Comparison of ENCODE assay signal across 13 cellular contexts in genomic region chr3:23094890-23095462, GRCh38.
DNase-seq lines count a peak whose midpoint lies in the region; ATAC-seq and TF ChIP-seq lines count a peak whose summit lies in the region.
"Had no signal": no experiment of that assay in that cellular context is flagged by ENCODE, and none has a peak within 500 bp of the region (broad histone marks: within the 10 kb centered on the region; RNA-seq: fewer than 3 reads in every experiment).

No MANE protein-coding gene starts in this region.

- peaks cover 37% of the 10 kb centered on the region for H3K9me3 Mint-ChIP-seq in WTC11

- H3K4me3 ChIP-seq in stomach = no peak overlapping the region
- H3K4me3 ChIP-seq: ascending aorta, thoracic aorta had no signal

- CTCF ChIA-PET in WTC11 (lab: Charles Lee) = no interaction called here

- H3K27me3 Mint-ChIP-seq in WTC11 (ENCODE audit: low read depth) = peaks cover 5% of the 10 kb centered on the region; the same call in 1 of the 2 replicates

- H3K4me1 Mint-ChIP-seq in WTC11 = peaks cover 14% of the 10 kb centered on the region

- intact Hi-C loops in stomach (cut with DNase I; ENCODE audit: low total_unique reads) = no loop called here

- H3K4me1 ChIP-seq in stomach = no peaks in the 10 kb centered on the region
- H3K4me1 ChIP-seq: ascending aorta had no signal

- no peaks in the 10 kb centered on the region for H3K27me3 ChIP-seq in stomach
- H3K27me3 ChIP-seq: ascending aorta had no signal

- no peaks in the 10 kb centered on the region for H3K9me3 ChIP-seq in stomach
- H3K9me3 ChIP-seq: ascending aorta, thoracic aorta had no signal

- no peaks in the 10 kb centered on the region for H3K36me3 ChIP-seq in stomach
- H3K36me3 ChIP-seq: ascending aorta, thoracic aorta had no signal

- POLR2A ChIA-PET in WTC11 (lab: Charles Lee) = no interaction called here

- DNase-seq in COLO668 (lab: John Stamatoyannopoulos, UW; ENCODE audit: unreplicated experiment) (peak; percentile 41), HT1080 (ENCODE audit: low read depth) (peak; percentile 79), iris pigment epithelial cell (ENCODE audit: low read depth) (peak; percentile 66), WTC11 (ENCODE audit: low spot score) (no peak), stomach (no peak)
- DNase-seq: stimulated activated CD4-positive, alpha-beta T cell treated with anti-CD3 and anti-CD28 coated beads, Interleukin-1b, Interleukin-23, amount 100 ng/mL, for 48 hours had no signal

- TF ChIP-seq CTCF in WTC11 (IDR thresholded peaks at IDR 0.05) (no peak), stomach (IDR thresholded peaks at IDR 0.05) (no peak)

- no peak overlapping the region for H3K27ac Mint-ChIP-seq in WTC11
- H3K27ac Mint-ChIP-seq: nephron had no signal

- no peak overlapping the region for H3K4me3 Mint-ChIP-seq in WTC11
- H3K4me3 Mint-ChIP-seq: nephron had no signal

- no peak for ATAC-seq in SK-N-SH treated with all-trans-retinoic acid at 6 μM for 48 hours
- ATAC-seq in HG02970 (IDR thresholded peaks at IDR 0.05; ENCODE audit: low FRiP score, unreplicated experiment) = no peak
- ATAC-seq in WTC11 = no peak; the same call in 1 of the 2 replicates
- ATAC-seq in GM21390 (IDR thresholded peaks at IDR 0.05; ENCODE audit: unreplicated experiment) = no peak

- TF ChIP-seq POLR2A in stomach (IDR thresholded peaks at IDR 0.05) = no peak

- H3K36me3 Mint-ChIP-seq in WTC11 = peaks cover 27% of the 10 kb centered on the region

- 85 to 89% (median 86%) methylated on average over 4 of the region's 4 CpGs for WGBS in stomach, 5 donors

- TF ChIP-seq EP300 in stomach (IDR thresholded peaks at IDR 0.05) = no peak

- H3K27ac ChIP-seq in stomach = no peak overlapping the region
- H3K27ac ChIP-seq: ascending aorta, C4-2B, thoracic aorta had no signal

TF ChIP-seq in SK-N-SH treated with all-trans-retinoic acid at 6 μM for 48 hours, 23 proteins besides CTCF, POLR2A, EP300 and RAD21:
- TF ChIP-seq ZNF565 (CRISPR knock-in tag; conservative IDR thresholded peaks at IDR 0.05; ENCODE audit: low read depth) = no peak
- TF ChIP-seq ISL1 (CRISPR knock-in tag; IDR thresholded peaks at IDR 0.05) = peak; percentile 42; the same call in 1 of the 2 replicates
- TF ChIP-seq RARB (CRISPR knock-in tag; IDR thresholded peaks at IDR 0.05) = no peak

TF ChIP-seq in WTC11, 78 proteins besides CTCF, POLR2A, EP300 and RAD21:
- TF ChIP-seq OVOL2 (CRISPR knock-in tag; IDR thresholded peaks at IDR 0.05; ENCODE audit: borderline replicate concordance) (no peak), TCF7 (CRISPR knock-in tag; IDR thresholded peaks at IDR 0.05; ENCODE audit: low read depth) (no peak), MYBL2 (CRISPR knock-in tag; IDR thresholded peaks at IDR 0.05) (no peak), ZNF416 (CRISPR knock-in tag; IDR thresholded peaks at IDR 0.05) (no peak), ATF3 (CRISPR knock-in tag; conservative IDR thresholded peaks at IDR 0.05) (no peak), ZNF263 (CRISPR knock-in tag; IDR thresholded peaks at IDR 0.05; ENCODE audit: low read depth) (no peak), ESRRA (CRISPR knock-in tag; IDR thresholded peaks at IDR 0.05; ENCODE audit: borderline replicate concordance) (no peak), ZNF232 (CRISPR knock-in tag; IDR thresholded peaks at IDR 0.05) (no peak), NFYB (CRISPR knock-in tag; conservative IDR thresholded peaks at IDR 0.05; ENCODE audit: low read depth) (no peak)
- TF ChIP-seq, protein P1, sequence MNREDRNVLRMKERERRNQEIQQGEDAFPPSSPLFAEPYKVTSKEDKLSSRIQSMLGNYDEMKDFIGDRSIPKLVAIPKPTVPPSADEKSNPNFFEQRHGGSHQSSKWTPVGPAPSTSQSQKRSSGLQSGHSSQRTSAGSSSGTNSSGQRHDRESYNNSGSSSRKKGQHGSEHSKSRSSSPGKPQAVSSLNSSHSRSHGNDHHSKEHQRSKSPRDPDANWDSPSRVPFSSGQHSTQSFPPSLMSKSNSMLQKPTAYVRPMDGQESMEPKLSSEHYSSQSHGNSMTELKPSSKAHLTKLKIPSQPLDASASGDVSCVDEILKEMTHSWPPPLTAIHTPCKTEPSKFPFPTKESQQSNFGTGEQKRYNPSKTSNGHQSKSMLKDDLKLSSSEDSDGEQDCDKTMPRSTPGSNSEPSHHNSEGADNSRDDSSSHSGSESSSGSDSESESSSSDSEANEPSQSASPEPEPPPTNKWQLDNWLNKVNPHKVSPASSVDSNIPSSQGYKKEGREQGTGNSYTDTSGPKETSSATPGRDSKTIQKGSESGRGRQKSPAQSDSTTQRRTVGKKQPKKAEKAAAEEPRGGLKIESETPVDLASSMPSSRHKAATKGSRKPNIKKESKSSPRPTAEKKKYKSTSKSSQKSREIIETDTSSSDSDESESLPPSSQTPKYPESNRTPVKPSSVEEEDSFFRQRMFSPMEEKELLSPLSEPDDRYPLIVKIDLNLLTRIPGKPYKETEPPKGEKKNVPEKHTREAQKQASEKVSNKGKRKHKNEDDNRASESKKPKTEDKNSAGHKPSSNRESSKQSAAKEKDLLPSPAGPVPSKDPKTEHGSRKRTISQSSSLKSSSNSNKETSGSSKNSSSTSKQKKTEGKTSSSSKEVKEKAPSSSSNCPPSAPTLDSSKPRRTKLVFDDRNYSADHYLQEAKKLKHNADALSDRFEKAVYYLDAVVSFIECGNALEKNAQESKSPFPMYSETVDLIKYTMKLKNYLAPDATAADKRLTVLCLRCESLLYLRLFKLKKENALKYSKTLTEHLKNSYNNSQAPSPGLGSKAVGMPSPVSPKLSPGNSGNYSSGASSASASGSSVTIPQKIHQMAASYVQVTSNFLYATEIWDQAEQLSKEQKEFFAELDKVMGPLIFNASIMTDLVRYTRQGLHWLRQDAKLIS (CRISPR knock-in tag; IDR thresholded peaks at IDR 0.05; ENCODE audit: borderline replicate concordance) = no peak

Comparison
In these comparisons a context has a peak if more than half of its experiments do, and no peak if none do; other contexts are left out.
1. DNase-seq: peak in COLO668 (single experiment), HT1080 (single experiment) and iris pigment epithelial cell (single experiment); none in WTC11 (single experiment) and stomach (single experiment).